ENCODE assay signal across 1 cellular context in the genomic region with DNA sequence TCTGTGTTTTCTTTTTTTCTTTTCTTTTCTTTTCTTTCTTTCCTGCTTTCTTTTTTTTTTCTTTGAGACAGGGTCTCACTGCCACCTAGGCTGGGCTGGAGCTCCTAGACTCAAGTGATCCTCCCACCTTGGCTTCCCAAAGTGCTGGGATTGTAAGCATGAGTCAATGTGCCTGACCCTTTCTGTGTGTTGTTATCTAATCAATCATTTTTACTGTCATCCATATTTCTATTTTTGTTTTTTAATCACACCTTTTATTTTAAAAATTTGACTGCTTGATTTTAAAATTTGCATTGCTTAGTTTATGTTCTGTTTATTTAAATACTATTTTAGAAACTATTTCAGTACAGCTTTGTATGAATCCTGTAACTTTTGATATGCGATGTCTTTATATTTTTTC.
TF ChIP-seq lines count a peak whose summit lies in the region.

No MANE protein-coding gene starts in this region.

TF ChIP-seq in GM23338, 12 proteins besides CTCF, POLR2A, EP300 and RAD21 (continued from another document):
- TF ChIP-seq, protein P1, sequence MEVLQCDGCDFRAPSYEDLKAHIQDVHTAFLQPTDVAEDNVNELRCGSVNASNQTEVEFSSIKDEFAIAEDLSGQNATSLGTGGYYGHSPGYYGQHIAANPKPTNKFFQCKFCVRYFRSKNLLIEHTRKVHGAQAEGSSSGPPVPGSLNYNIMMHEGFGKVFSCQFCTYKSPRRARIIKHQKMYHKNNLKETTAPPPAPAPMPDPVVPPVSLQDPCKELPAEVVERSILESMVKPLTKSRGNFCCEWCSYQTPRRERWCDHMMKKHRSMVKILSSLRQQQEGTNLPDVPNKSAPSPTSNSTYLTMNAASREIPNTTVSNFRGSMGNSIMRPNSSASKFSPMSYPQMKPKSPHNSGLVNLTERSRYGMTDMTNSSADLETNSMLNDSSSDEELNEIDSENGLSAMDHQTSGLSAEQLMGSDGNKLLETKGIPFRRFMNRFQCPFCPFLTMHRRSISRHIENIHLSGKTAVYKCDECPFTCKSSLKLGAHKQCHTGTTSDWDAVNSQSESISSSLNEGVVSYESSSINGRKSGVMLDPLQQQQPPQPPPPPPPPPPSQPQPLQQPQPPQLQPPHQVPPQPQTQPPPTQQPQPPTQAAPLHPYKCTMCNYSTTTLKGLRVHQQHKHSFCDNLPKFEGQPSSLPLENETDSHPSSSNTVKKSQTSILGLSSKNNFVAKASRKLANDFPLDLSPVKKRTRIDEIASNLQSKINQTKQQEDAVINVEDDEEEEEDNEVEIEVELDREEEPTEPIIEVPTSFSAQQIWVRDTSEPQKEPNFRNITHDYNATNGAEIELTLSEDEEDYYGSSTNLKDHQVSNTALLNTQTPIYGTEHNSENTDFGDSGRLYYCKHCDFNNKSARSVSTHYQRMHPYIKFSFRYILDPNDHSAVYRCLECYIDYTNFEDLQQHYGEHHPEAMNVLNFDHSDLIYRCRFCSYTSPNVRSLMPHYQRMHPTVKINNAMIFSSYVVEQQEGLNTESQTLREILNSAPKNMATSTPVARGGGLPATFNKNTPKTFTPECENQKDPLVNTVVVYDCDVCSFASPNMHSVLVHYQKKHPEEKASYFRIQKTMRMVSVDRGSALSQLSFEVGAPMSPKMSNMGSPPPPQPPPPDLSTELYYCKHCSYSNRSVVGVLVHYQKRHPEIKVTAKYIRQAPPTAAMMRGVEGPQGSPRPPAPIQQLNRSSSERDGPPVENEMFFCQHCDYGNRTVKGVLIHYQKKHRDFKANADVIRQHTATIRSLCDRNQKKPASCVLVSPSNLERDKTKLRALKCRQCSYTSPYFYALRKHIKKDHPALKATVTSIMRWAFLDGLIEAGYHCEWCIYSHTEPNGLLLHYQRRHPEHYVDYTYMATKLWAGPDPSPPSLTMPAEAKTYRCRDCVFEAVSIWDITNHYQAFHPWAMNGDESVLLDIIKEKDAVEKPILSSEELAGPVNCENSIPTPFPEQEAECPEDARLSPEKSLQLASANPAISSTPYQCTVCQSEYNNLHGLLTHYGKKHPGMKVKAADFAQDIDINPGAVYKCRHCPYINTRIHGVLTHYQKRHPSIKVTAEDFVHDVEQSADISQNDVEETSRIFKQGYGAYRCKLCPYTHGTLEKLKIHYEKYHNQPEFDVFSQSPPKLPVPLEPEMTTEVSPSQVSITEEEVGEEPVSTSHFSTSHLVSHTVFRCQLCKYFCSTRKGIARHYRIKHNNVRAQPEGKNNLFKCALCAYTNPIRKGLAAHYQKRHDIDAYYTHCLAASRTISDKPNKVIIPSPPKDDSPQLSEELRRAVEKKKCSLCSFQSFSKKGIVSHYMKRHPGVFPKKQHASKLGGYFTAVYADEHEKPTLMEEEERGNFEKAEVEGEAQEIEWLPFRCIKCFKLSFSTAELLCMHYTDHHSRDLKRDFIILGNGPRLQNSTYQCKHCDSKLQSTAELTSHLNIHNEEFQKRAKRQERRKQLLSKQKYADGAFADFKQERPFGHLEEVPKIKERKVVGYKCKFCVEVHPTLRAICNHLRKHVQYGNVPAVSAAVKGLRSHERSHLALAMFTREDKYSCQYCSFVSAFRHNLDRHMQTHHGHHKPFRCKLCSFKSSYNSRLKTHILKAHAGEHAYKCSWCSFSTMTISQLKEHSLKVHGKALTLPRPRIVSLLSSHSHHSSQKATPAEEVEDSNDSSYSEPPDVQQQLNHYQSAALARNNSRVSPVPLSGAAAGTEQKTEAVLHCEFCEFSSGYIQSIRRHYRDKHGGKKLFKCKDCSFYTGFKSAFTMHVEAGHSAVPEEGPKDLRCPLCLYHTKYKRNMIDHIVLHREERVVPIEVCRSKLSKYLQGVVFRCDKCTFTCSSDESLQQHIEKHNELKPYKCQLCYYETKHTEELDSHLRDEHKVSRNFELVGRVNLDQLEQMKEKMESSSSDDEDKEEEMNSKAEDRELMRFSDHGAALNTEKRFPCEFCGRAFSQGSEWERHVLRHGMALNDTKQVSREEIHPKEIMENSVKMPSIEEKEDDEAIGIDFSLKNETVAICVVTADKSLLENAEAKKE (CRISPR knock-in tag; IDR thresholded peaks at IDR 0.05) = no peak
- TF ChIP-seq JUNB (IDR thresholded peaks at IDR 0.05; ENCODE audit: unreplicated experiment) (no peak), STAT1 (IDR thresholded peaks at IDR 0.05; ENCODE audit: unreplicated experiment) (no peak), ZNF114 (CRISPR knock-in tag; IDR thresholded peaks at IDR 0.05) (no peak), EZH2phosphoT487 (IDR thresholded peaks at IDR 0.05; ENCODE audit: unreplicated experiment) (no peak), CREB1 (CRISPR knock-in tag; IDR thresholded peaks at IDR 0.05; ENCODE audit: low read depth) (no peak)
- TF ChIP-seq, protein P2, sequence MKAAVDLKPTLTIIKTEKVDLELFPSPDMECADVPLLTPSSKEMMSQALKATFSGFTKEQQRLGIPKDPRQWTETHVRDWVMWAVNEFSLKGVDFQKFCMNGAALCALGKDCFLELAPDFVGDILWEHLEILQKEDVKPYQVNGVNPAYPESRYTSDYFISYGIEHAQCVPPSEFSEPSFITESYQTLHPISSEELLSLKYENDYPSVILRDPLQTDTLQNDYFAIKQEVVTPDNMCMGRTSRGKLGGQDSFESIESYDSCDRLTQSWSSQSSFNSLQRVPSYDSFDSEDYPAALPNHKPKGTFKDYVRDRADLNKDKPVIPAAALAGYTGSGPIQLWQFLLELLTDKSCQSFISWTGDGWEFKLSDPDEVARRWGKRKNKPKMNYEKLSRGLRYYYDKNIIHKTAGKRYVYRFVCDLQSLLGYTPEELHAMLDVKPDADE (IDR thresholded peaks at IDR 0.05) = no peak
TF ChIP-seq in GM23338: peak in this region for 0.
